34 cellular contexts compared by ENCODE assay signal in genomic region chr14:78698991-78699390, GRCh38.
"Had no signal": no experiment of that assay in that cellular context is flagged by ENCODE, and none has a peak within 500 bp of the region (broad histone marks: within the 10 kb centered on the region; RNA-seq: fewer than 3 reads in every experiment).

No MANE protein-coding gene starts in this region.

- H3K27me3 ChIP-seq: MG63 had no signal

- H3K27ac ChIP-seq: KMS-11 had no signal

- H3K36me3 ChIP-seq: MG63 had no signal

- H3K4me3 ChIP-seq: MG63 had no signal

- H3K9ac ChIP-seq: KMS-11 had no signal

- H3K9me3 ChIP-seq: MG63 had no signal

- DNase-seq: Karpas-422, Kasumi-1, KG1, MG63, MM.1S, MV-4-11, NCI-H1048, NCI-H1092, NCI-H1092 treated with DMSO at 0.1 percent for 48 hours, NCI-H1105, NCI-H1105 treated with DMSO at 0.1 percent for 48 hours, NCI-H1417, NCI-H1417 treated with DMSO at 0.1 percent for 48 hours, NCI-H1436, NCI-H1436 treated with DMSO at 0.1 percent for 48 hours, NCI-H146, NCI-H1694, NCI-H1694 treated with DMSO at 0.1 percent for 48 hours, NCI-H187, NCI-H187 treated with DMSO at 0.1 percent for 48 hours, NCI-H1930, NCI-H2029, NCI-H2029 treated with DMSO at 0.1 percent for 48 hours, NCI-H2081, NCI-H2081 treated with DMSO at 0.1 percent for 48 hours, NCI-H2107, NCI-H2171, NCI-H2171 treated with DMSO at 0.1 percent for 48 hours, NCI-H2227 treated with DMSO at 0.1 percent for 48 hours, NCI-H226, NCI-H345, NCI-H446, NCI-H446 treated with DMSO at 0.1 percent for 48 hours had no signal
